ENCODE assay signal across 1 cellular context in genomic region chr1:921011-921837, GRCh38.
TF ChIP-seq lines count a peak whose summit lies in the region.

No MANE protein-coding gene starts in this region.

TF ChIP-seq in HEK293, 187 proteins besides CTCF, POLR2A, EP300 and RAD21 (continued from another document and continues in another):
- TF ChIP-seq ZNF518A (tag by site-specific recombination; conservative IDR thresholded peaks at IDR 0.05; ENCODE audit: low read depth), result no peak
- no peak for TF ChIP-seq ZNF658 (tag by site-specific recombination; IDR thresholded peaks at IDR 0.05)
- TF ChIP-seq ZNF521 (tag by site-specific recombination; IDR thresholded peaks at IDR 0.05), result no peak
- peak; percentile 44; the same call in 1 of the 2 replicates for TF ChIP-seq ZBTB11 (tag by site-specific recombination; conservative IDR thresholded peaks at IDR 0.05; ENCODE audit: low read depth)
- 0 out of 2 replicates have a peak, but pooled peaks have one; percentile 28 for TF ChIP-seq ZNF335 (tag by site-specific recombination; conservative IDR thresholded peaks at IDR 0.05)
- TF ChIP-seq ZNF18 (tag by site-specific recombination; IDR thresholded peaks at IDR 0.05), result peak; percentile 95
- no peak for TF ChIP-seq ZNF473 (tag by site-specific recombination; IDR thresholded peaks at IDR 0.05)
- TF ChIP-seq ZBTB44 (tag by site-specific recombination; IDR thresholded peaks at IDR 0.05), result peak; percentile 62; the same call in 1 of the 2 replicates
- TF ChIP-seq SP7 (tag by site-specific recombination; IDR thresholded peaks at IDR 0.05), result peak; percentile 88
- TF ChIP-seq ZNF155 (tag by site-specific recombination; IDR thresholded peaks at IDR 0.05), result no peak
- no peak for TF ChIP-seq ZNF366 (tag by site-specific recombination; conservative IDR thresholded peaks at IDR 0.05)
- TF ChIP-seq ZBTB8A (tag by site-specific recombination; IDR thresholded peaks at IDR 0.05), result peak; percentile 92
- peak; percentile 97 for TF ChIP-seq ZEB2 (tag by site-specific recombination; IDR thresholded peaks at IDR 0.05)
- peak; percentile 68 for TF ChIP-seq ZNF76 (tag by site-specific recombination; IDR thresholded peaks at IDR 0.05; ENCODE audit: borderline replicate concordance, low read depth)
- peak; percentile 92 for TF ChIP-seq ZNF561 (tag by site-specific recombination; IDR thresholded peaks at IDR 0.05; ENCODE audit: borderline replicate concordance)
- no peak for TF ChIP-seq ZNF362 (tag by site-specific recombination; IDR thresholded peaks at IDR 0.05)
- TF ChIP-seq PRDM2 (tag by site-specific recombination; IDR thresholded peaks at IDR 0.05; ENCODE audit: borderline replicate concordance), result peak; percentile 76; the same call in 1 of the 2 replicates
- TF ChIP-seq WT1 (tag by site-specific recombination; IDR thresholded peaks at IDR 0.05), result peak; percentile 88
- no peak for TF ChIP-seq ZNF513 (tag by site-specific recombination; IDR thresholded peaks at IDR 0.05)
- no peak for TF ChIP-seq GLI2 (tag by site-specific recombination; IDR thresholded peaks at IDR 0.05; ENCODE audit: borderline replicate concordance, low read depth)
- TF ChIP-seq ZNF488 (tag by site-specific recombination; IDR thresholded peaks at IDR 0.05), result no peak
- TF ChIP-seq ZBTB49 (tag by site-specific recombination; IDR thresholded peaks at IDR 0.05; ENCODE audit: low read depth), result no peak
- TF ChIP-seq KLF10 (tag by site-specific recombination; IDR thresholded peaks at IDR 0.05), result peak; percentile 89
- TF ChIP-seq KLF17 (tag by site-specific recombination; IDR thresholded peaks at IDR 0.05), result peak; percentile 93
- peak; percentile 61 for TF ChIP-seq GLI4 (tag by site-specific recombination; IDR thresholded peaks at IDR 0.05)
